ENCODE assay signal across 1 cellular context in genomic region chrX:120468825-120469525, GRCh38.
TF ChIP-seq lines count a peak whose summit lies in the region.

TSS of gene LAMP2 (minus strand) at chrX:120469296. CDS start at chrX:120469169, 127 bp downstream.

TF ChIP-seq in K562, 482 proteins besides CTCF, POLR2A, EP300 and RAD21 (continued from another document and continues in another):
- TF ChIP-seq ZNF407 (IDR thresholded peaks at IDR 0.05; ENCODE audit: low read depth) (no peak), SP1 (CRISPR knock-in tag; IDR thresholded peaks at IDR 0.05) (peak; percentile 48; the same call in 1 of the 2 replicates), ATF3 (IDR thresholded peaks at IDR 0.05) (no peak), ATF3 (CRISPR knock-in tag; conservative IDR thresholded peaks at IDR 0.05) (no peak), HOXB6 (CRISPR knock-in tag; IDR thresholded peaks at IDR 0.05; ENCODE audit: borderline replicate concordance) (no peak), ZKSCAN8 (CRISPR knock-in tag; IDR thresholded peaks at IDR 0.05) (no peak), ZNF444 (CRISPR knock-in tag; IDR thresholded peaks at IDR 0.05) (no peak), CCNT2 (IDR thresholded peaks at IDR 0.05; ENCODE audit: borderline replicate concordance, extremely low read depth, insufficient read length, low read depth, low read length) (no peak), CBX5 (IDR thresholded peaks at IDR 0.05; ENCODE audit: borderline replicate concordance, low read depth) (no peak), ZNF707 (CRISPR knock-in tag; conservative IDR thresholded peaks at IDR 0.05) (no peak), SMC3 (conservative IDR thresholded peaks at IDR 0.05; ENCODE audit: insufficient read depth, low read depth, low read length) (no peak), MCM3 (IDR thresholded peaks at IDR 0.05) (no peak), ZBTB11 (CRISPR knock-in tag; IDR thresholded peaks at IDR 0.05) (peak in 1 of 3 experiments; percentile 56; a peak in 2 of 6 replicates), GABPB2 (CRISPR knock-in tag; conservative IDR thresholded peaks at IDR 0.05) (no peak), ZNF24 (IDR thresholded peaks at IDR 0.05) (no peak), HDAC8 (tag; IDR thresholded peaks at IDR 0.05) (no peak), MITF (IDR thresholded peaks at IDR 0.05) (peak; percentile 51; the same call in 1 of the 2 replicates), TRIM25 (IDR thresholded peaks at IDR 0.05; ENCODE audit: borderline replicate concordance) (no peak), MLX (CRISPR knock-in tag; conservative IDR thresholded peaks at IDR 0.05) (no peak), STAT5B (CRISPR knock-in tag; IDR thresholded peaks at IDR 0.05) (no peak), ZNF253 (CRISPR knock-in tag; conservative IDR thresholded peaks at IDR 0.05) (no peak), ZNF766 (CRISPR knock-in tag; conservative IDR thresholded peaks at IDR 0.05) (no peak), STAG1 (CRISPR knock-in tag; IDR thresholded peaks at IDR 0.05; ENCODE audit: borderline replicate concordance) (no peak), RNF2 (IDR thresholded peaks at IDR 0.05) (no peak), ZSCAN32 (CRISPR knock-in tag; IDR thresholded peaks at IDR 0.05) (no peak), HSF4 (CRISPR knock-in tag; IDR thresholded peaks at IDR 0.05; ENCODE audit: borderline replicate concordance) (no peak), MBD1 (CRISPR knock-in tag; IDR thresholded peaks at IDR 0.05) (no peak), ZBTB26 (CRISPR knock-in tag; IDR thresholded peaks at IDR 0.05) (no peak), KDM2B (CRISPR knock-in tag; IDR thresholded peaks at IDR 0.05) (no peak), ZNF717 (CRISPR knock-in tag; IDR thresholded peaks at IDR 0.05) (no peak), MLLT1 (IDR thresholded peaks at IDR 0.05) (peak in 1 of 2 experiments; percentile 66; a peak in 1 of 4 replicates), C11orf30 (IDR thresholded peaks at IDR 0.05; ENCODE audit: low read depth) (peak; percentile 39), E2F1 (CRISPR knock-in tag; IDR thresholded peaks at IDR 0.05) (no peak), ZNF696 (CRISPR knock-in tag; conservative IDR thresholded peaks at IDR 0.05) (no peak), FUS (optimal IDR thresholded peaks at IDR 0.05; ENCODE audit: low read depth, low read length) (no peak), SNRNP70 (optimal IDR thresholded peaks at IDR 0.05; ENCODE audit: low read depth, low read length) (no peak)
